Comparison of ENCODE assay signal across 24 cellular contexts in genomic region chrX:142819461-142819860, GRCh38.
"Had no signal": no experiment of that assay in that cellular context is flagged by ENCODE, and none has a peak within 500 bp of the region (broad histone marks: within the 10 kb centered on the region; RNA-seq: fewer than 3 reads in every experiment).

No MANE protein-coding gene starts in this region.

- H3K9me3 ChIP-seq: colonic mucosa, esophagus muscularis mucosa, esophagus squamous epithelium, gastrocnemius medialis, gastroesophageal sphincter, heart left ventricle had no signal

- H3K27ac ChIP-seq: colonic mucosa, coronary artery, dorsolateral prefrontal cortex, epithelial cell of prostate, esophagus muscularis mucosa, esophagus squamous epithelium, foreskin keratinocyte, gastrocnemius medialis, gastroesophageal sphincter, heart left ventricle, heart right ventricle had no signal

- H3K27me3 ChIP-seq: colonic mucosa, esophagus muscularis mucosa, esophagus squamous epithelium, foreskin keratinocyte, gastrocnemius medialis, gastroesophageal sphincter, heart left ventricle, heart right ventricle had no signal

- H3K4me3 ChIP-seq: colonic mucosa, coronary artery, dorsolateral prefrontal cortex, esophagus muscularis mucosa, esophagus squamous epithelium, gastrocnemius medialis, gastroesophageal sphincter, heart left ventricle, heart right ventricle had no signal

- DNase-seq: colonic mucosa; cortex of kidney; dermis blood vessel endothelial cell; dorsolateral prefrontal cortex; effector CD4-positive, alpha-beta T cell; effector CD8-positive, alpha-beta T cell; effector memory CD4-positive, alpha-beta T cell; effector memory CD8-positive, alpha-beta T cell; endodermal cell; erythroblast; esophagus squamous epithelium; foreskin fibroblast; foreskin keratinocyte; foreskin melanocyte; gastrocnemius medialis; glutamatergic neuron; head of caudate nucleus; heart left ventricle; heart right ventricle had no signal

- H3K36me3 ChIP-seq: colonic mucosa, esophagus muscularis mucosa, esophagus squamous epithelium, gastrocnemius medialis, gastroesophageal sphincter, heart left ventricle, heart right ventricle had no signal

- H3K4me1 ChIP-seq: colonic mucosa, esophagus muscularis mucosa, esophagus squamous epithelium, foreskin keratinocyte, gastrocnemius medialis, gastroesophageal sphincter, heart left ventricle, heart right ventricle had no signal

- ATAC-seq: effector memory CD8-positive, alpha-beta T cell; esophagus mucosa; foreskin keratinocyte; gastrocnemius medialis; gastroesophageal sphincter; heart left ventricle had no signal
